Comparison of ENCODE assay signal across 22 cellular contexts in genomic region chr4:101451086-101451485, GRCh38.
DNase-seq lines count a peak whose midpoint lies in the region; FAIRE-seq and TF ChIP-seq lines count a peak whose summit lies in the region.
"Had no signal": no experiment of that assay in that cellular context is flagged by ENCODE, and none has a peak within 500 bp of the region (broad histone marks: within the 10 kb centered on the region; RNA-seq: fewer than 3 reads in every experiment).

No MANE protein-coding gene starts in this region.

- no peak overlapping the region for H3K4me2 ChIP-seq in astrocyte (ENCODE audit: low read length)

- H3K36me3 ChIP-seq in astrocyte (ENCODE audit: insufficient read depth, low read length) (no peaks in the 10 kb centered on the region), breast epithelium (no peaks in the 10 kb centered on the region)

- H3K4me1 ChIP-seq in astrocyte (ENCODE audit: insufficient read depth, low read length) (no peaks in the 10 kb centered on the region), breast epithelium (no peaks in the 10 kb centered on the region)
- H3K4me1 ChIP-seq: Caco-2 had no signal

- TF ChIP-seq POLR2A in breast epithelium (IDR thresholded peaks at IDR 0.05) = no peak

- H3K27me3 Mint-ChIP-seq in astrocyte (ENCODE audit: low read depth, unreplicated experiment) = no peaks in the 10 kb centered on the region

- no peaks in the 10 kb centered on the region for H3K79me2 ChIP-seq in astrocyte (ENCODE audit: insufficient read depth, low read length)

- no peaks in the 10 kb centered on the region for H3K4me1 Mint-ChIP-seq in astrocyte (ENCODE audit: low read depth, unreplicated experiment)

- TF ChIP-seq CTCF in D721Med (IDR thresholded peaks at IDR 0.05; ENCODE audit: insufficient read depth, missing control alignments) (no peak), astrocyte (IDR thresholded peaks at IDR 0.05; ENCODE audit: insufficient read depth, low read depth, low read length) (no peak), fibroblast of mammary gland (conservative IDR thresholded peaks at IDR 0.05; ENCODE audit: control insufficient read depth, insufficient read depth, low read depth, low read length) (no peak), GM13977 (IDR thresholded peaks at IDR 0.05; ENCODE audit: extremely low read depth, insufficient read depth, missing control alignments) (no peak), breast epithelium (IDR thresholded peaks at IDR 0.05) (no peak)

- FAIRE-seq in D721Med (lab: Jason Lieb, UNC) = peak; percentile 21
- FAIRE-seq in astrocyte (lab: Jason Lieb, UNC) = no peak
- FAIRE-seq: A204.1, GM12892, GM19239 had no signal

- H3K27me3 ChIP-seq in astrocyte (ENCODE audit: insufficient read depth, low read length) (no peaks in the 10 kb centered on the region), breast epithelium (no peaks in the 10 kb centered on the region)

- no peak overlapping the region for H3K4me3 Mint-ChIP-seq in astrocyte (ENCODE audit: unreplicated experiment)
- H3K4me3 Mint-ChIP-seq: CD4-positive, alpha-beta T cell; HFFc6 had no signal

- intact Hi-C loops in breast epithelium (cut with DNase I; ENCODE audit: low total_unique reads) = no loop called here

- H2AFZ ChIP-seq in astrocyte (ENCODE audit: low read depth, low read length) = no peak overlapping the region

- no peak overlapping the region for H3K27ac ChIP-seq in astrocyte (ENCODE audit: low read depth, low read length)
- H3K27ac ChIP-seq in breast epithelium = no peak overlapping the region
- H3K27ac ChIP-seq: C4-2B, HL-60 had no signal

- no peak overlapping the region for H3K9ac ChIP-seq in astrocyte (ENCODE audit: low read length)

- H3K9me3 Mint-ChIP-seq in astrocyte (ENCODE audit: unreplicated experiment) = peaks cover 7% of the 10 kb centered on the region
- H3K9me3 Mint-ChIP-seq: CD4-positive, alpha-beta T cell; HFFc6 had no signal

- in situ Hi-C loops in GM13977 (cut with MboI; ENCODE audit: low pct_unique_long_range_greater_than_20kb, low sequenced_read_pairs, unreplicated experiment) = no loop called here

- H3K27ac Mint-ChIP-seq in astrocyte (ENCODE audit: unreplicated experiment) = no peak overlapping the region
- H3K27ac Mint-ChIP-seq: CD4-positive, alpha-beta T cell; HFFc6 had no signal

- no peaks in the 10 kb centered on the region for H3K9me3 ChIP-seq in astrocyte (ENCODE audit: insufficient read depth, low read depth, low read length)
- H3K9me3 ChIP-seq in breast epithelium = no peaks in the 10 kb centered on the region
- H3K9me3 ChIP-seq: Caco-2 had no signal

- DNase-seq in D721Med (ENCODE audit: insufficient read length, low spot score) = no peak
- peak; percentile 83 for DNase-seq in astrocyte (ENCODE audit: low read depth)
- peak; percentile 29 for DNase-seq in fibroblast of mammary gland (ENCODE audit: low read depth)
- peak; percentile 44 for DNase-seq in stromal cell of bone marrow (ENCODE audit: low read depth)
- no peak for DNase-seq in GM13977 (ENCODE audit: low spot score)
- no peak for DNase-seq in breast epithelium (ENCODE audit: low spot score in 2 of 2)
- DNase-seq in SHP77 (lab: John Stamatoyannopoulos, UW) = no peak
- DNase-seq: ACHN; AML-193; Caco-2; CD4-positive, alpha-beta T cell; DMS153; DMS79; GDM1; GOT3; H7; HFFc6 had no signal

- H3K4me3 ChIP-seq in astrocyte (ENCODE audit: insufficient read depth, low read depth, low read length) (no peak overlapping the region), fibroblast of mammary gland (ENCODE audit: control insufficient read depth, low read depth, low read length) (no peak overlapping the region), breast epithelium (no peak overlapping the region)

- no peaks in the 10 kb centered on the region for H4K20me1 ChIP-seq in astrocyte (ENCODE audit: insufficient read depth, low read length)

- H3K36me3 Mint-ChIP-seq in astrocyte (ENCODE audit: low read depth, unreplicated experiment) = no peaks in the 10 kb centered on the region

Comparison
In these comparisons a context has a peak if more than half of its experiments do, and no peak if none do; other contexts are left out.
1. DNase-seq: peak in astrocyte (single experiment), fibroblast of mammary gland (single experiment) and stromal cell of bone marrow (single experiment); none in D721Med (single experiment), GM13977 (single experiment), breast epithelium (0 of 2) and SHP77 (0 of 2).